Comparison of ENCODE assay signal across 18 cellular contexts in the genomic region with DNA sequence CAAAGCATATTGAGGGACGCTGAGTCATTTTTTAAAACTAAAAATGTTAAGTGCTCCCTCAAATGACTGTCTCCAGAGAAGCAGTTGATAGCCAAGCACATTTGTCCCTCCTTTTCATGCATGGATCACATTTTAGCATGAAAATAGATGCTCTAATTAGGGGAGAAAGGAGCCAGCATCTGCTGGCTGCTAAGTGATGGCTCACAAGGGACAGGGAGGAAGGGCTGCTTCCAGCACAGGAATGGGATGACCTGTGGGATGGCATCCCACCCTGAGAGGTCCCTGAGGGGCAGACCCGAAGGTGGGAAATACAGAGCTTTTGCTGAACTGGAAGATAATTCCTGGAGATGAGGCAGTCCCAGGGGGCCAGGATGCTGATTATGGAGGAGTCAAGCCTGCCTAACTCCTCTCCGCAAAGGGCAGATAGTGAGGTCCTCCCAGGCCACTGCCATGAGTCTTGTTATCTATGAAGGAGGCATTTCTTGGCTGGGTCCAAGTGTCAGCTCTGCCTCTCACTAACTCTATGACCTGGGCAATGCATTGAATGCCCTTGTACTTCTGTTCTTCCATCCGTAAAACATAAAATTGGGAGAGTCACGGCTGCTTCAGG.
DNase-seq lines count a peak whose midpoint lies in the region; ATAC-seq lines count a peak whose summit lies in the region.
"Had no signal": no experiment of that assay in that cellular context is flagged by ENCODE, and none has a peak within 500 bp of the region (broad histone marks: within the 10 kb centered on the region; RNA-seq: fewer than 3 reads in every experiment).

No MANE protein-coding gene starts in this region.

- H3K27ac ChIP-seq in angular gyrus (ENCODE audit: low read depth, low read length), result peak overlapping the region; percentile 43
- H3K27ac ChIP-seq: BLaER1 treated with 17β-estradiol and CSF1 and Interleukin-3, amounts not matched to agents 10 nM and 100 nM; RWPE1; SJCRH30 had no signal

- peak; percentile 24 for DNase-seq in NCI-H2171 treated with DMSO at 0.1 percent for 48 hours (lab: John Stamatoyannopoulos, UW)
- no peak for DNase-seq in NCI-H2171 (lab: John Stamatoyannopoulos, UW)
- peak; percentile 13 for DNase-seq in inferior parietal cortex (ENCODE audit: extremely low spot score)
- no peak for DNase-seq in midbrain (lab: John Stamatoyannopoulos, UW)
- no peak for DNase-seq in stimulated activated CD4-positive, alpha-beta T cell treated with anti-CD3 and anti-CD28 coated beads, Interleukin-4, amount 100 ng/mL, for 24 hours
- no peak for DNase-seq in cortex of kidney (lab: John Stamatoyannopoulos, UW)
- DNase-seq: 8988T, DMS 273 treated with DMSO at 0.1 percent for 48 hours, KBM-7, MG63, NCI-H1105, NCI-H187 treated with DMSO at 0.1 percent for 48 hours, NCI-H510A treated with DMSO at 0.1 percent for 48 hours, SJCRH30 had no signal

- ATAC-seq in HG02588 (IDR thresholded peaks at IDR 0.05; ENCODE audit: unreplicated experiment), result no peak

Comparison
In these comparisons a context has a peak if more than half of its experiments do, and no peak if none do; other contexts are left out.
1. DNase-seq: peak in NCI-H2171 treated with DMSO at 0.1 percent for 48 hours (single experiment) and inferior parietal cortex (single experiment); none in NCI-H2171 (single experiment), midbrain (single experiment), stimulated activated CD4-positive, alpha-beta T cell treated with anti-CD3 and anti-CD28 coated beads, Interleukin-4, amount 100 ng/mL, for 24 hours (single experiment) and cortex of kidney (single experiment).